ENCODE assay signal across 18 cellular contexts in the genomic region with DNA sequence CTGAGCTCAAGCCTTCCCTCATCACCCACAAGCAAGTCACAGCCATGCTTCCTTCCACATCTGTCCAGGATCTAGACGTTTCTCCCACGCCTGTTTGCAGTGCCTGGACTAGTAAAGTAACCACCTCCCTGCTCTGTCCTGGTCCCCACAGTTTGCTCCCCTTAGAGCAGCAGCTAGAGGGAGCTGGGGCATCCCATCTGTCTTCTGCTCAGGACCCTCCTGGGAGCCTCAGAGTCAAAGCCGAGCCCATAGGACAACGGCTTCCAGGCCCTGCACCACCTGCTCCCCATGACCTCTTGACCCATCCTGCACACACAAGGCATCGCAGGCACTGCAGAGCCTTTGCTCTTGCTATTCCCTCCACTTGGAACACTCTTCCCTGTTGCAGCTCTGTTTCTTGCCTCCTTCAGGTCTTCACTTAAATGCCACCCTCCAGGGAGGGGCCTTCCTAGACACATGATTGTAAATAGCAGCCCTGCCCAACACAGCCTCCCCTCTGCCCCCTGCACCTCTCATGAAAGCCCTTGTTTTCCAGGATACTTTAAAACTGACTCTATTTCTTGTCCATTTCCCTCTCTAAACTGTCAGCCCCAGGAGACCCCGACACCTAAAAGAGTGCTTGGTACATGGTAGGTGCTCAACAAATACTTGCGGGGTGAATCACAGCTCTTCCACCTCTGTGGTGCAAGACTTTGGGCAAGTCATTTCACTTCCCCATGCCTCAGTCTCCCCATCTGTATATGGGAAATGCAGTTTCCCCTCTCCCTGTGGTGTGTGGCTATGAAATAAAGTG. TPM values are rescaled to one million over a fixed set of nuclear protein-coding genes. Genes with fewer than 3 reads are reported as not detected.
DNase-seq lines count a peak whose midpoint lies in the region; TF ChIP-seq lines count a peak whose summit lies in the region.
"Had no signal": no experiment of that assay in that cellular context is flagged by ENCODE, and none has a peak within 500 bp of the region (broad histone marks: within the 10 kb centered on the region; RNA-seq: fewer than 3 reads in every experiment).

No MANE protein-coding gene starts in this region.

- H3K36me3 ChIP-seq in BLaER1 (no peaks in the 10 kb centered on the region), MM.1S (replicated peaks; ENCODE audit: insufficient read depth, low read length) (no peaks in the 10 kb centered on the region)

- in situ Hi-C loops in G401 (cut with HindIII; ENCODE audit: low sequenced_read_pairs) = no loop called here

- H3K4me3 ChIP-seq in BLaER1 (no peak overlapping the region), MM.1S (ENCODE audit: low read length) (no peak overlapping the region)
- H3K4me3 ChIP-seq: gastroesophageal sphincter had no signal

- H3F3A ChIP-seq in MM.1S (ENCODE audit: insufficient read depth, low read length) = no peaks in the 10 kb centered on the region

- H3K4me2 ChIP-seq in BLaER1 (peak overlapping the region; percentile 26; the same call in 1 of the 2 replicates), MM.1S (ENCODE audit: low read depth, low read length) (no peak overlapping the region)

- H3K27me3 ChIP-seq in BLaER1 (peaks cover 33% of the 10 kb centered on the region), MM.1S (replicated peaks; ENCODE audit: insufficient read depth, low read length) (peaks cover 7% of the 10 kb centered on the region; the same call in 1 of the 2 replicates)
- H3K27me3 ChIP-seq: gastroesophageal sphincter, spleen had no signal

- peak overlapping the region in 4 of 5 experiments; percentile 2 to 84 (median 28) for H3K4me3 Mint-ChIP-seq in brain
- peak overlapping the region in 2 of 3 experiments; percentile 26 to 40 for H3K4me3 Mint-ChIP-seq in nephron
- H3K4me3 Mint-ChIP-seq: H9; memory B cell; stimulated activated naive CD8-positive, alpha-beta T cell treated with anti-CD3 and anti-CD28 coated beads, Interleukin-15, Interleukin-2, amounts not matched to agents 100 ng/mL and 50 ng/mL, for 24 hours had no signal

- H3K9me3 Mint-ChIP-seq in brain (no peaks in the 10 kb centered on the region), nephron (no peaks in the 10 kb centered on the region)
- H3K9me3 Mint-ChIP-seq: IgD-negative memory B cell; memory B cell; stimulated activated naive CD8-positive, alpha-beta T cell treated with anti-CD3 and anti-CD28 coated beads, Interleukin-15, Interleukin-2, amounts not matched to agents 100 ng/mL and 50 ng/mL, for 24 hours had no signal

- H3K27me3 Mint-ChIP-seq in brain (peaks cover 6% of the 10 kb centered on the region), nephron (ENCODE audit: low read depth) (no peaks in the 10 kb centered on the region)
- H3K27me3 Mint-ChIP-seq: memory B cell; stimulated activated naive CD8-positive, alpha-beta T cell treated with anti-CD3 and anti-CD28 coated beads, Interleukin-15, Interleukin-2, amounts not matched to agents 100 ng/mL and 50 ng/mL, for 24 hours had no signal

- H4K20me1 ChIP-seq in BLaER1 (peaks cover 41% of the 10 kb centered on the region), MM.1S (ENCODE audit: insufficient read depth, low read length) (no peaks in the 10 kb centered on the region)

- no peaks in the 10 kb centered on the region for H3K36me3 Mint-ChIP-seq in brain
- no peaks in the 10 kb centered on the region for H3K36me3 Mint-ChIP-seq in nephron (ENCODE audit: low read depth)
- H3K36me3 Mint-ChIP-seq: IgD-negative memory B cell, memory B cell had no signal

- DNase-seq in G401 (ENCODE audit: low spot score) (peak; percentile 23), kidney glomerular epithelial cell (lab: John Stamatoyannopoulos, UW) (no peak), NCI-H1105 (lab: John Stamatoyannopoulos, UW) (no peak), MM.1S (no peak)
- DNase-seq in stimulated activated CD4-positive, alpha-beta T cell treated with anti-CD3 and anti-CD28 coated beads, Interleukin-12 subunit alpha, Interleukin-12 subunit beta, amount 100 ng/mL, for 4 hours = no peak
- DNase-seq: activated naive CD4-positive, alpha-beta T cell treated with Interleukin-2 at 50 U/mL for 16 hours; C1 segment of cervical spinal cord; H9; NCI-H1105 treated with DMSO at 0.1 percent for 48 hours; OCI-M1 had no signal

- no peak for TF ChIP-seq CTCF in brain (conservative IDR thresholded peaks at IDR 0.05)
- TF ChIP-seq CTCF in nephron (IDR thresholded peaks at IDR 0.05; ENCODE audit: unreplicated experiment in 3 of 3) = no peak
- TF ChIP-seq CTCF in MM.1S (IDR thresholded peaks at IDR 0.05; ENCODE audit: low read length) = no peak

- peaks cover 44% of the 10 kb centered on the region for H3K4me1 ChIP-seq in BLaER1
- H3K4me1 ChIP-seq in MM.1S (ENCODE audit: low read length) = 0 out of 2 replicates have a peak, but pooled peaks cover 7% of the 10 kb centered on the region

- H3K27ac Mint-ChIP-seq in brain = peak overlapping the region in 3 of 5 experiments; percentile 9 to 21 (median 18)
- H3K27ac Mint-ChIP-seq in nephron = peak overlapping the region in 1 of 3 experiments; percentile 9
- H3K27ac Mint-ChIP-seq: H9; memory B cell; stimulated activated naive CD8-positive, alpha-beta T cell treated with anti-CD3 and anti-CD28 coated beads, Interleukin-15, Interleukin-2, amounts not matched to agents 100 ng/mL and 50 ng/mL, for 24 hours had no signal

- no peaks in the 10 kb centered on the region for H3K9me3 ChIP-seq in BLaER1
- H3K9me3 ChIP-seq in MM.1S (replicated peaks; ENCODE audit: insufficient read depth, low read length) = no peaks in the 10 kb centered on the region
- H3K9me3 ChIP-seq: gastroesophageal sphincter, spleen had no signal

- H2AFZ ChIP-seq in MM.1S (ENCODE audit: low read length) = no peak overlapping the region

- no peak overlapping the region for H3K27ac ChIP-seq in BLaER1
- no peak overlapping the region for H3K27ac ChIP-seq in MM.1S (ENCODE audit: low read length)

- H3K9ac ChIP-seq in BLaER1 = no peak overlapping the region
- H3K9ac ChIP-seq in MM.1S (ENCODE audit: low read length) = no peak overlapping the region

- H3K4me1 Mint-ChIP-seq in brain = peaks cover 29% of the 10 kb centered on the region
- H3K4me1 Mint-ChIP-seq in nephron = no peaks in the 10 kb centered on the region

- H3K9me2 ChIP-seq in MM.1S (replicated peaks; ENCODE audit: insufficient read depth, low read length) = no peaks in the 10 kb centered on the region

- no peaks in the 10 kb centered on the region for H3K79me2 ChIP-seq in MM.1S (ENCODE audit: low read length)

RNA-seq across cellular contexts. Expression of gene NATD1, which starts 3.1 kb away (rescaled TPM):
- 3.4 TPM in 2 replicates for total RNA-seq in G401 (2014; rRNA removed; shearing (Covaris generic))
- polyA plus RNA-seq in brain (ENCODE audit: insufficient read depth, low read depth, low replicate concordance) = 19.6 TPM

RNA-seq across cellular contexts. Expression of gene MAP2K3, which starts 34.4 kb away (rescaled TPM):
- 35.2 and 37.9 TPM in 2 replicates for total RNA-seq in G401 (2014; rRNA removed; shearing (Covaris generic))
- polyA plus RNA-seq in brain (ENCODE audit: insufficient read depth, low read depth, low replicate concordance) = 19.0 TPM

RNA-seq across cellular contexts. Expression of gene TMEM11, which starts 36.1 kb away (rescaled TPM):
- total RNA-seq in G401 (2014; rRNA removed; shearing (Covaris generic)) = 31.2 and 34.4 TPM in 2 replicates
- 42.5 TPM for polyA plus RNA-seq in brain (ENCODE audit: insufficient read depth, low read depth, low replicate concordance)
